ENCODE assay signal across 8 cellular contexts in genomic region chr11:35138949-35139881, GRCh38. TPM values are rescaled to one million over a fixed set of nuclear protein-coding genes. Genes with fewer than 3 reads are reported as not detected.
DNase-seq lines count a peak whose midpoint lies in the region; ATAC-seq and TF ChIP-seq lines count a peak whose summit lies in the region.

TSS of gene CD44 (plus strand) at chr11:35139171. CDS start at chr11:35139304, 133 bp downstream.

- CTCF ChIA-PET in PC-9 (lab: Charles Lee): no interaction called here

- no peak for TF ChIP-seq EP300 in neural cell (conservative IDR thresholded peaks at IDR 0.05; ENCODE audit: poor library complexity, severe bottlenecking)

- TF ChIP-seq RAD21 in neural cell (conservative IDR thresholded peaks at IDR 0.05): no peak

- H2AFZ ChIP-seq in PC-9 (peak within 1 kb of the TSS; percentile 82), neural cell (ENCODE audit: low read depth, low read length) (no peak within 1 kb of the TSS)

- H3K4me1 ChIP-seq in PC-9 (replicated peaks; ENCODE audit: insufficient read depth): peaks cover 66% of the 10 kb centered on the region
- peaks cover 8 to 44% (median 27%) of the 10 kb centered on the region in 5 donors for H3K4me1 ChIP-seq in subcutaneous abdominal adipose tissue (ENCODE audit: control insufficient read depth in 5 of 5, insufficient read depth in 5 of 5, low read length in 5 of 5)

- H3K4me2 ChIP-seq in PC-9 (peak within 1 kb of the TSS; percentile 97), neural cell (ENCODE audit: low read length) (peak within 1 kb of the TSS; percentile 2)

- DNase-seq in GM13976 (ENCODE audit: low spot score) (peak; percentile 79), PC-9 (peak; percentile 72 to 84), activated T-helper 1 cell treated with Interleukin-2 at 50 U/mL for 16 hours (ENCODE audit: low read depth) (peak; percentile 74), fibroblast of mammary gland (ENCODE audit: low read depth) (peak; percentile 92), NCI-H1694 treated with DMSO at 0.1 percent for 48 hours (lab: John Stamatoyannopoulos, UW) (no peak)

- intact Hi-C loops in PC-9 (cut with micrococcal nuclease; ENCODE audit: unreplicated experiment): loop anchor here (1.0 to 5.0 kb wide), 5 partner anchors 28 to 1092 kb away; no protein-coding TSS in a partner anchor

- ATAC-seq in HG02840 (IDR thresholded peaks at IDR 0.05; ENCODE audit: low FRiP score, unreplicated experiment): peak; percentile 53

- H3K36me3 ChIP-seq in PC-9 (ENCODE audit: low read depth) (peaks cover 23% of the 10 kb centered on the region), neural cell (ENCODE audit: insufficient read depth, low read length) (no peaks in the 10 kb centered on the region), subcutaneous abdominal adipose tissue (ENCODE audit: control insufficient read depth in 5 of 5, insufficient read depth in 5 of 5, low read length in 5 of 5) (peaks cover 0 to 3% (median 0%) of the 10 kb centered on the region in 5 donors)

- H3K27ac ChIP-seq in PC-9 (peak within 1 kb of the TSS; percentile 91), neural cell (ENCODE audit: low read length) (no peak within 1 kb of the TSS), subcutaneous abdominal adipose tissue (ENCODE audit: low read depth, low read length) (peak within 1 kb of the TSS; percentile 90)

- BruUV-seq in PC-9 (replicated peaks; lab: Mats Ljungman, UMichigan): TSS peak; percentile 53

- in situ Hi-C loops in GM13976 (cut with MboI; ENCODE audit: low sequenced_read_pairs, unreplicated experiment): no loop called here

- H3K9me2 ChIP-seq in PC-9 (ENCODE audit: insufficient read depth) (no peaks in the 10 kb centered on the region), neural cell (ENCODE audit: insufficient read depth, low read length) (no peaks in the 10 kb centered on the region)

- no peak for TF ChIP-seq CTCF in GM13976 (IDR thresholded peaks at IDR 0.05; ENCODE audit: borderline replicate concordance, control extremely low read depth, extremely low read depth, insufficient read depth, missing control alignments)
- TF ChIP-seq CTCF in PC-9 (conservative IDR thresholded peaks at IDR 0.05): no peak
- no peak for TF ChIP-seq CTCF in fibroblast of mammary gland (conservative IDR thresholded peaks at IDR 0.05; ENCODE audit: control insufficient read depth, insufficient read depth, low read depth, low read length)
- TF ChIP-seq CTCF in neural cell (IDR thresholded peaks at IDR 0.05; ENCODE audit: poor library complexity, severe bottlenecking): no peak

- no peaks in the 10 kb centered on the region for H3K9me3 ChIP-seq in PC-9 (ENCODE audit: insufficient read depth, low read depth)
- no peaks in the 10 kb centered on the region for H3K9me3 ChIP-seq in neural cell (ENCODE audit: low read length)
- no peaks in the 10 kb centered on the region for H3K9me3 ChIP-seq in subcutaneous abdominal adipose tissue (ENCODE audit: control insufficient read depth in 5 of 5, low read length in 5 of 5)

- H3K79me2 ChIP-seq in PC-9 (ENCODE audit: low read depth) (peaks cover 71% of the 10 kb centered on the region), neural cell (replicated peaks; ENCODE audit: insufficient read depth, low read length) (no peaks in the 10 kb centered on the region)

- H4K20me1 ChIP-seq in PC-9 (ENCODE audit: insufficient read depth) (peaks cover 16% of the 10 kb centered on the region), neural cell (ENCODE audit: insufficient read depth) (no peaks in the 10 kb centered on the region)

- POLR2A ChIA-PET in PC-9 (lab: Charles Lee; ENCODE audit: unreplicated experiment): interaction anchor here (0.6 to 1.6 kb wide), 4 partner anchors 24 to 108 kb away, joined by 3 to 24 read pairs (median 4); no protein-coding TSS in a partner anchor

- peak within 1 kb of the TSS; percentile 70 for H3K4me3 ChIP-seq in PC-9
- H3K4me3 ChIP-seq in fibroblast of mammary gland (ENCODE audit: control insufficient read depth, low read depth, low read length): peak within 1 kb of the TSS; percentile 100
- peak within 1 kb of the TSS; percentile 65 for H3K4me3 ChIP-seq in neural cell (ENCODE audit: low read length)
- peak within 1 kb of the TSS; percentile 77 to 97 (median 79) for H3K4me3 ChIP-seq in subcutaneous abdominal adipose tissue (ENCODE audit: low read depth in 1 of 5, low read length in 5 of 5)

- H3K9ac ChIP-seq in neural cell (ENCODE audit: low read length): peak within 1 kb of the TSS; percentile 7
- H3K9ac ChIP-seq in subcutaneous abdominal adipose tissue (ENCODE audit: low read length in 5 of 5): peak within 1 kb of the TSS; percentile 68 to 97 (median 81)

- H3K27me3 ChIP-seq in PC-9 (ENCODE audit: insufficient read depth, low read depth) (no peaks in the 10 kb centered on the region), neural cell (ENCODE audit: insufficient read depth, low read depth, low read length) (peaks cover 37% of the 10 kb centered on the region), subcutaneous abdominal adipose tissue (ENCODE audit: control insufficient read depth in 5 of 5, insufficient read depth in 4 of 5, low read length in 5 of 5) (peaks cover 0 to 10% (median 0%) of the 10 kb centered on the region in 5 donors)

- H3F3A ChIP-seq in PC-9 (ENCODE audit: insufficient read depth, low read depth): peaks cover 46% of the 10 kb centered on the region
- H3F3A ChIP-seq in neural cell (ENCODE audit: insufficient read depth, low read length, poor library complexity, severe bottlenecking): no peaks in the 10 kb centered on the region

TF ChIP-seq in neural cell, 6 proteins besides CTCF, POLR2A, EP300 and RAD21:
- TF ChIP-seq TAF1 (IDR thresholded peaks at IDR 0.05; ENCODE audit: low read depth) (no peak), SMC3 (conservative IDR thresholded peaks at IDR 0.05; ENCODE audit: poor library complexity) (no peak), POLR2AphosphoS5 (IDR thresholded peaks at IDR 0.05) (no peak), MXI1 (conservative IDR thresholded peaks at IDR 0.05; ENCODE audit: poor library complexity, severe bottlenecking) (no peak), REST (IDR thresholded peaks at IDR 0.05; ENCODE audit: borderline replicate concordance) (no peak), EZH2 (IDR thresholded peaks at IDR 0.05; ENCODE audit: borderline replicate concordance, insufficient read depth, low read length, poor library complexity, severe bottlenecking) (no peak)

RNA-seq across cellular contexts. Expression of gene CD44, which starts in this region (rescaled TPM):
- total RNA-seq in PC-9 (2021): 775 and 872 TPM in 2 replicates
- polyA plus RNA-seq in neural cell: 0.77 TPM in 1 of 2 replicates, not detected in the other
- not detected in 2 replicates for polyA minus RNA-seq in neural cell
